ENCODE assay signal across 16 cellular contexts in the genomic region with DNA sequence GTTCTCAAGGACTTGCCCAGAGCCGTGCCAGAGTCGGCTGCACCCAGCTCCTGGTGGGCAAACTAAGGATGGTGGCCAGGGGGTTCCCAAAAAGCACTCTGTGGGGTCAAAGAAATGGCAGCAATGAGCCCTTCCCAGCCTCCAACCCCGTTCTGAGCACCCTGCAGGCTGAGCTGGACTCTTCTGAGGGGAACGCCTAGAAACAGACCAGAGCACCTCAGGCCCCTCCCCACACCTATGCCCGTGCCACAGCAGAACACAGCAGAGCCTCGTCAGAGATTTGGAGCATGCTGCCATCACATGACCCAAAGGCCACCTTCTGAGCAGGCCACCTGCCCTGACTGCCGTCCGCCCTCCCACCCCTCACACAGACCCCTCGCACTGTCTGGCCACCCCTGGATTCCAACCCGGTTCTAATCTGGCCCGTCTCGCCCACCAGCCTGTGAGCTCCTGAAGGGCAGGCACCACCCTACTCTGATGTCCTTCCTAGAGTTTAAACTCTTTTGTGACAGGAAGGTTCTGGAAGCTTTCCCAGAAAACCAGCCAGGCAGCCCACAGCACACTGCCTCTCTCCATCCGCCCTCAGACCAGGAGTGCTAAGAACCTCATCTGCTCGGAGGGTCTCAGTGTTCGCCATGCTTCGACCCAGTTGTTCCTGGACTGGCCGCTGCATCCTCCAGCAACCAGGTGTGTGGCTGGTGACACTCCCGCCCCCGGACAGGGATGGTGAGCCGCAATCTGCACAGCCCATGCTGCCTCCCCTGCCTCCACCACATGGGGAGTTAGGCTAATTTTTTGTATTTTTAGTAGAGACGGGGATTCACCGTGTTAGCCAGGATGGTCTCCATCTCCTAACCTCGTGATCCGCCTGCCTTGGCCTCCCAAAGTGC.
DNase-seq lines count a peak whose midpoint lies in the region; ATAC-seq and TF ChIP-seq lines count a peak whose summit lies in the region.
"Had no signal": no experiment of that assay in that cellular context is flagged by ENCODE, and none has a peak within 500 bp of the region (broad histone marks: within the 10 kb centered on the region; RNA-seq: fewer than 3 reads in every experiment).

No MANE protein-coding gene starts in this region.

- H3K27me3 ChIP-seq in left lung (no peaks in the 10 kb centered on the region), prostate gland (replicated peaks; ENCODE audit: insufficient read depth) (no peaks in the 10 kb centered on the region), upper lobe of right lung (no peaks in the 10 kb centered on the region)

- intact Hi-C loops in left lung (cut with DNase I) = no loop called here
- intact Hi-C loops in prostate gland (cut with DNase I) = no loop called here
- intact Hi-C loops in upper lobe of right lung (cut with DNase I) = no loop called here

- peak overlapping the region; percentile 19 for H3K27ac ChIP-seq in RWPE1
- no peak overlapping the region for H3K27ac ChIP-seq in left lung
- no peak overlapping the region for H3K27ac ChIP-seq in prostate gland
- H3K27ac ChIP-seq in upper lobe of right lung = no peak overlapping the region
- H3K27ac ChIP-seq: BLaER1 treated with 17β-estradiol and CSF1 and Interleukin-3, amounts not matched to agents 10 nM and 100 nM had no signal

- DNase-seq in RWPE1 (ENCODE audit: low spot score) = no peak
- peak in 1 of 2 donors; percentile 61 for DNase-seq in left lung
- peak; percentile 29 for DNase-seq in prostate gland (ENCODE audit: low spot score)
- DNase-seq in upper lobe of right lung = no peak
- no peak for DNase-seq in T-helper 2 cell
- no peak for DNase-seq in cerebellar nuclear complex (lab: John Stamatoyannopoulos, UW)
- DNase-seq: 8988T; ACHN; CD4-positive, CD25-positive, alpha-beta regulatory T cell; DMS53; GF-D8; H7 had no signal

- TF ChIP-seq CTCF in RWPE1 (conservative IDR thresholded peaks at IDR 0.05; ENCODE audit: low read depth) (no peak), left lung (IDR thresholded peaks at IDR 0.05) (no peak), prostate gland (IDR thresholded peaks at IDR 0.05) (no peak), upper lobe of right lung (IDR thresholded peaks at IDR 0.05) (no peak)

- no peak for TF ChIP-seq POLR2A in prostate gland (IDR thresholded peaks at IDR 0.05)

- H3K4me3 ChIP-seq in left lung (no peak overlapping the region), prostate gland (no peak overlapping the region), upper lobe of right lung (no peak overlapping the region)
- H3K4me3 ChIP-seq: BLaER1 treated with 17β-estradiol and CSF1 and Interleukin-3, amounts not matched to agents 10 nM and 100 nM; GM23338 had no signal

- H3K9me3 ChIP-seq in left lung (no peaks in the 10 kb centered on the region), prostate gland (no peaks in the 10 kb centered on the region), upper lobe of right lung (no peaks in the 10 kb centered on the region)
- H3K9me3 ChIP-seq: BLaER1 treated with 17β-estradiol and CSF1 and Interleukin-3, amounts not matched to agents 10 nM and 100 nM had no signal

- whole genome bisulfite sequencing in prostate gland = 70% methylated on average over 24 of the region's 24 CpGs

- peaks cover 0 to 3% of the 10 kb centered on the region in 2 donors for H3K4me1 ChIP-seq in left lung
- no peaks in the 10 kb centered on the region for H3K4me1 ChIP-seq in prostate gland (replicated peaks)
- peaks cover 5% of the 10 kb centered on the region for H3K4me1 ChIP-seq in upper lobe of right lung

- ATAC-seq in left lung (peak; percentile 36), upper lobe of right lung (peak; percentile 54), GM21723 (IDR thresholded peaks at IDR 0.05; ENCODE audit: unreplicated experiment) (no peak)
- ATAC-seq: GM23338, HepG2 had no signal

- POLR2A ChIA-PET in RWPE1 (lab: Yijun Ruan, JAX; ENCODE audit: low non-redundant PET) = no interaction called here

- CTCF ChIA-PET in RWPE1 (lab: Yijun Ruan, JAX) = no interaction called here

- H3K36me3 ChIP-seq in left lung = peaks cover 0 to 6% of the 10 kb centered on the region in 2 donors
- no peaks in the 10 kb centered on the region for H3K36me3 ChIP-seq in prostate gland
- no peaks in the 10 kb centered on the region for H3K36me3 ChIP-seq in upper lobe of right lung
